Comparison of ENCODE assay signal across 1 cellular context in genomic region chr11:120198403-120198786, GRCh38.
TF ChIP-seq lines count a peak whose summit lies in the region.

No MANE protein-coding gene starts in this region.

TF ChIP-seq in HepG2, 621 proteins besides CTCF, POLR2A, EP300 and RAD21 (continues in another document):
- TF ChIP-seq ZNF275 (CRISPR knock-in tag; IDR thresholded peaks at IDR 0.05; ENCODE audit: borderline replicate concordance) (no peak), ZNF546 (CRISPR knock-in tag; conservative IDR thresholded peaks at IDR 0.05) (no peak), ZBTB42 (CRISPR knock-in tag; IDR thresholded peaks at IDR 0.05) (peak; percentile 69; the same call in 1 of the 2 replicates), ZNF337 (CRISPR knock-in tag; IDR thresholded peaks at IDR 0.05; ENCODE audit: borderline replicate concordance, low read depth) (peak; percentile 29; the same call in 1 of the 2 replicates), USF2 (IDR thresholded peaks at IDR 0.05; ENCODE audit: low read depth, low read length) (no peak; the same call in 1 of the 2 replicates), USF2 (CRISPR knock-in tag; IDR thresholded peaks at IDR 0.05; ENCODE audit: borderline replicate concordance) (peak; percentile 67; the same call in 1 of the 2 replicates), ZNF597 (CRISPR knock-in tag; IDR thresholded peaks at IDR 0.05) (no peak), FOSL1 (CRISPR knock-in tag; IDR thresholded peaks at IDR 0.05; ENCODE audit: borderline replicate concordance) (no peak), NR2F6 (IDR thresholded peaks at IDR 0.05) (no peak), NR2F6 (CRISPR knock-in tag; IDR thresholded peaks at IDR 0.05) (no peak), ZNF574 (CRISPR knock-in tag; IDR thresholded peaks at IDR 0.05) (peak; percentile 39; the same call in 1 of the 2 replicates), ASH2L (IDR thresholded peaks at IDR 0.05; ENCODE audit: insufficient read length, low read depth, low read length) (peak; percentile 48), ZNF547 (CRISPR knock-in tag; IDR thresholded peaks at IDR 0.05) (peak; percentile 48; the same call in 1 of the 2 replicates), GATAD2A (CRISPR knock-in tag; IDR thresholded peaks at IDR 0.05) (peak; percentile 38; the same call in 1 of the 2 replicates), ZBTB43 (CRISPR knock-in tag; conservative IDR thresholded peaks at IDR 0.05) (peak; percentile 68), ZNF772 (CRISPR knock-in tag; IDR thresholded peaks at IDR 0.05) (no peak), ZNF224 (CRISPR knock-in tag; IDR thresholded peaks at IDR 0.05) (0 out of 2 replicates have a peak, but pooled peaks have one; percentile 47), ZSCAN20 (CRISPR knock-in tag; IDR thresholded peaks at IDR 0.05; ENCODE audit: borderline replicate concordance) (0 out of 2 replicates have a peak, but pooled peaks have one; percentile 35), MYC (CRISPR knock-in tag; IDR thresholded peaks at IDR 0.05; ENCODE audit: borderline replicate concordance) (peak; percentile 81; the same call in 1 of the 2 replicates), ZNF784 (CRISPR knock-in tag; IDR thresholded peaks at IDR 0.05; ENCODE audit: borderline replicate concordance) (peak; percentile 57; the same call in 1 of the 2 replicates), ZFY (CRISPR knock-in tag; IDR thresholded peaks at IDR 0.05) (peak; percentile 49; the same call in 1 of the 2 replicates), TBX2 (CRISPR knock-in tag; IDR thresholded peaks at IDR 0.05; ENCODE audit: borderline replicate concordance) (0 out of 2 replicates have a peak, but pooled peaks have one; percentile 10), ZNF766 (CRISPR knock-in tag; IDR thresholded peaks at IDR 0.05; ENCODE audit: borderline replicate concordance) (0 out of 2 replicates have a peak, but pooled peaks have one; percentile 38), KLF6 (CRISPR knock-in tag; IDR thresholded peaks at IDR 0.05) (no peak), ZNF788 (CRISPR knock-in tag; IDR thresholded peaks at IDR 0.05; ENCODE audit: borderline replicate concordance) (0 out of 2 replicates have a peak, but pooled peaks have one; percentile 21), DR1 (CRISPR knock-in tag; IDR thresholded peaks at IDR 0.05) (no peak), GFI1 (CRISPR knock-in tag; IDR thresholded peaks at IDR 0.05; ENCODE audit: borderline replicate concordance) (no peak), NCOA1 (CRISPR knock-in tag; IDR thresholded peaks at IDR 0.05) (0 out of 2 replicates have a peak, but pooled peaks have one; percentile 31), FOXM1 (CRISPR knock-in tag; IDR thresholded peaks at IDR 0.05) (no peak), PRPF4 (IDR thresholded peaks at IDR 0.05; ENCODE audit: low read depth, low read length, poor library complexity, severe bottlenecking) (no peak), HNRNPLL (IDR thresholded peaks at IDR 0.05; ENCODE audit: low read depth, low read length, poor library complexity, severe bottlenecking) (no peak), HOXA5 (CRISPR knock-in tag; IDR thresholded peaks at IDR 0.05) (0 out of 2 replicates have a peak, but pooled peaks have one; percentile 48), ZNF142 (CRISPR knock-in tag; IDR thresholded peaks at IDR 0.05) (0 out of 2 replicates have a peak, but pooled peaks have one; percentile 30), DMAP1 (CRISPR knock-in tag; IDR thresholded peaks at IDR 0.05) (peak; percentile 39; the same call in 1 of the 2 replicates), ATF4 (CRISPR knock-in tag; IDR thresholded peaks at IDR 0.05) (no peak; a peak in 1 of 4 replicates), ZNF503 (CRISPR knock-in tag; IDR thresholded peaks at IDR 0.05) (0 out of 2 replicates have a peak, but pooled peaks have one; percentile 22), RARG (CRISPR knock-in tag; IDR thresholded peaks at IDR 0.05; ENCODE audit: low read depth) (no peak), ZFX (CRISPR knock-in tag; IDR thresholded peaks at IDR 0.05; ENCODE audit: low read depth) (peak; percentile 60), SAP130 (CRISPR knock-in tag; IDR thresholded peaks at IDR 0.05; ENCODE audit: low read depth) (peak; percentile 54), NAIF1 (CRISPR knock-in tag; IDR thresholded peaks at IDR 0.05; ENCODE audit: borderline replicate concordance) (no peak), RFXAP (CRISPR knock-in tag; IDR thresholded peaks at IDR 0.05; ENCODE audit: borderline replicate concordance) (peak; percentile 24; the same call in 1 of the 2 replicates), DRAP1 (CRISPR knock-in tag; IDR thresholded peaks at IDR 0.05) (0 out of 2 replicates have a peak, but pooled peaks have one; percentile 21)
